ENCODE assay signal across 1 cellular context in genomic region chr20:29079769-29080690, GRCh38.
A peak's percentile ranks its signal among the peaks of the same experiment; 100 is the strongest.
TF ChIP-seq lines count a peak whose summit lies in the region.

No MANE protein-coding gene starts in this region.

TF ChIP-seq in SK-N-SH, 30 proteins besides CTCF, POLR2A, EP300 and RAD21 (continued from another document):
- TF ChIP-seq, protein P1, sequence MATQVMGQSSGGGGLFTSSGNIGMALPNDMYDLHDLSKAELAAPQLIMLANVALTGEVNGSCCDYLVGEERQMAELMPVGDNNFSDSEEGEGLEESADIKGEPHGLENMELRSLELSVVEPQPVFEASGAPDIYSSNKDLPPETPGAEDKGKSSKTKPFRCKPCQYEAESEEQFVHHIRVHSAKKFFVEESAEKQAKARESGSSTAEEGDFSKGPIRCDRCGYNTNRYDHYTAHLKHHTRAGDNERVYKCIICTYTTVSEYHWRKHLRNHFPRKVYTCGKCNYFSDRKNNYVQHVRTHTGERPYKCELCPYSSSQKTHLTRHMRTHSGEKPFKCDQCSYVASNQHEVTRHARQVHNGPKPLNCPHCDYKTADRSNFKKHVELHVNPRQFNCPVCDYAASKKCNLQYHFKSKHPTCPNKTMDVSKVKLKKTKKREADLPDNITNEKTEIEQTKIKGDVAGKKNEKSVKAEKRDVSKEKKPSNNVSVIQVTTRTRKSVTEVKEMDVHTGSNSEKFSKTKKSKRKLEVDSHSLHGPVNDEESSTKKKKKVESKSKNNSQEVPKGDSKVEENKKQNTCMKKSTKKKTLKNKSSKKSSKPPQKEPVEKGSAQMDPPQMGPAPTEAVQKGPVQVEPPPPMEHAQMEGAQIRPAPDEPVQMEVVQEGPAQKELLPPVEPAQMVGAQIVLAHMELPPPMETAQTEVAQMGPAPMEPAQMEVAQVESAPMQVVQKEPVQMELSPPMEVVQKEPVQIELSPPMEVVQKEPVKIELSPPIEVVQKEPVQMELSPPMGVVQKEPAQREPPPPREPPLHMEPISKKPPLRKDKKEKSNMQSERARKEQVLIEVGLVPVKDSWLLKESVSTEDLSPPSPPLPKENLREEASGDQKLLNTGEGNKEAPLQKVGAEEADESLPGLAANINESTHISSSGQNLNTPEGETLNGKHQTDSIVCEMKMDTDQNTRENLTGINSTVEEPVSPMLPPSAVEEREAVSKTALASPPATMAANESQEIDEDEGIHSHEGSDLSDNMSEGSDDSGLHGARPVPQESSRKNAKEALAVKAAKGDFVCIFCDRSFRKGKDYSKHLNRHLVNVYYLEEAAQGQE (IDR thresholded peaks at IDR 0.05; ENCODE audit: low read depth, low read length) = peak; percentile 68; the same call in 1 of the 2 replicates
- TF ChIP-seq EZH2phosphoT487 (IDR thresholded peaks at IDR 0.05; ENCODE audit: borderline replicate concordance, low read depth) (no peak), YY1 (IDR thresholded peaks at IDR 0.05; ENCODE audit: low read depth) (no peak), MAX (IDR thresholded peaks at IDR 0.05; ENCODE audit: low read depth) (peak; percentile 74), IRF3 (IDR thresholded peaks at IDR 0.05; ENCODE audit: low read depth, low read length) (no peak)
